ENCODE assay signal across 16 cellular contexts in genomic region chr1:38827299-38827698, GRCh38. TPM values are rescaled to one million over a fixed set of nuclear protein-coding genes. Genes with fewer than 3 reads are reported as not detected.
A peak's percentile ranks its signal among the peaks of the same experiment; 100 is the strongest.
DNase-seq lines count a peak whose midpoint lies in the region; ATAC-seq, FAIRE-seq and TF ChIP-seq lines count a peak whose summit lies in the region.
"Had no signal": no experiment of that assay in that cellular context is flagged by ENCODE, and none has a peak within 500 bp of the region (broad histone marks: within the 10 kb centered on the region; RNA-seq: fewer than 3 reads in every experiment).

No MANE protein-coding gene starts in this region.

- no peak for TF ChIP-seq POLR2A in K562 (conservative IDR thresholded peaks at IDR 0.05)

- intact Hi-C loops in K562 (cut with micrococcal nuclease), result no loop called here
- intact Hi-C loops in PC-9 (cut with micrococcal nuclease; ENCODE audit: unreplicated experiment), result no loop called here

- H3K9me2 ChIP-seq in Karpas-422 (replicated peaks; ENCODE audit: insufficient read depth, low read length) (no peaks in the 10 kb centered on the region), PC-9 (ENCODE audit: insufficient read depth) (no peaks in the 10 kb centered on the region)

- no peaks in the 10 kb centered on the region for H3F3A ChIP-seq in PC-9 (ENCODE audit: insufficient read depth, low read depth)

- H3K36me3 ChIP-seq in Karpas-422 (ENCODE audit: insufficient read depth, low read length) (no peaks in the 10 kb centered on the region), K562 (ENCODE audit: control insufficient read depth, insufficient read depth, low read length) (no peaks in the 10 kb centered on the region), PC-9 (ENCODE audit: low read depth) (no peaks in the 10 kb centered on the region)
- H3K36me3 ChIP-seq: BE2C had no signal

- H3K9ac ChIP-seq in Karpas-422 (ENCODE audit: low read length), result no peak overlapping the region
- H3K9ac ChIP-seq in K562 (ENCODE audit: insufficient read depth in 1 of 2, low read depth in 2 of 2, low read length in 2 of 2), result no peak overlapping the region

- H2AFZ ChIP-seq in Karpas-422 (ENCODE audit: low read length) (no peak overlapping the region), K562 (ENCODE audit: low read depth, low read length) (no peak overlapping the region), PC-9 (no peak overlapping the region)

- FAIRE-seq in K562 (lab: Jason Lieb, UNC), result peak; percentile 23
- FAIRE-seq: A549, GM12891 had no signal

- in situ Hi-C loops in K562 (cut with MboI), result no loop called here

- DNase-seq in Karpas-422 (peak; percentile 27), NCI-H526 (lab: John Stamatoyannopoulos, UW) (peak; percentile 50 to 57), K562 (ENCODE audit: extremely low read depth in 1 of 4, low spot score in 3 of 4) (no peak), putamen (ENCODE audit: low spot score) (peak; percentile 75), PC-9 (no peak)
- DNase-seq: BE2C; CD4-positive, alpha-beta memory T cell; DMS79; GOT3; H9 had no signal

- H3K4me2 ChIP-seq in Karpas-422 (ENCODE audit: low read depth, low read length, poor library complexity, severe bottlenecking) (no peak overlapping the region), K562 (ENCODE audit: insufficient read depth, low read length) (no peak overlapping the region), PC-9 (no peak overlapping the region)
- H3K4me2 ChIP-seq: A549 had no signal

- H3K4me3 ChIP-seq in Karpas-422 (ENCODE audit: low read length) (no peak overlapping the region), K562 (no peak overlapping the region), PC-9 (no peak overlapping the region)
- H3K4me3 ChIP-seq: A549 had no signal

- 18% methylated on average over 2 of the region's 2 CpGs for WGBS in K562 (ENCODE audit: insufficient coverage, low coverage, missing lambda C conversion rate)

- no peaks in the 10 kb centered on the region for H3K9me1 ChIP-seq in K562 (ENCODE audit: control insufficient read depth, insufficient read depth, low read length)

- no peak for TF ChIP-seq EP300 in K562 (IDR thresholded peaks at IDR 0.05; ENCODE audit: low read length)

- CTCF ChIA-PET in K562 (lab: Yijun Ruan, JAX; ENCODE audit: low intra/inter-chr PET ratio), result no interaction called here
- CTCF ChIA-PET in PC-9 (lab: Charles Lee), result interaction anchor here (0.6 to 0.7 kb wide), 2 partner anchors 12 to 756 kb away, joined by 3 to 4 read pairs; no protein-coding TSS in a partner anchor

- H3K27ac ChIP-seq in Karpas-422 (ENCODE audit: low read length) (no peak overlapping the region), K562 (ENCODE audit: extremely low read depth, low read depth, low read length) (no peak overlapping the region), PC-9 (no peak overlapping the region)
- H3K27ac ChIP-seq: A549, C4-2B had no signal

- H3K27me3 ChIP-seq in Karpas-422 (ENCODE audit: low read length) (no peaks in the 10 kb centered on the region), K562 (ENCODE audit: control insufficient read depth in 2 of 2, insufficient read depth in 2 of 2, low read length in 2 of 2) (peaks cover 8 to 9% of the 10 kb centered on the region in 2 experiments; a peak in 2 of 5 replicates), PC-9 (ENCODE audit: insufficient read depth, low read depth) (peaks cover 95% of the 10 kb centered on the region)
- H3K27me3 ChIP-seq: BE2C had no signal

- BruUV-seq in K562 (replicated peaks; lab: Mats Ljungman, UMichigan) (no TSS peak), PC-9 (replicated peaks; lab: Mats Ljungman, UMichigan) (no TSS peak)

- H4K20me1 ChIP-seq in Karpas-422 (ENCODE audit: insufficient read depth, low read depth, low read length), result no peaks in the 10 kb centered on the region
- H4K20me1 ChIP-seq in K562 (replicated peaks; ENCODE audit: control insufficient read depth, insufficient read depth, low read length), result no peaks in the 10 kb centered on the region
- no peaks in the 10 kb centered on the region for H4K20me1 ChIP-seq in PC-9 (ENCODE audit: insufficient read depth)

- H3K9me3 ChIP-seq in Karpas-422 (ENCODE audit: low read length) (no peaks in the 10 kb centered on the region), K562 (replicated peaks; ENCODE audit: control insufficient read depth, insufficient read depth, low read depth, low read length) (no peaks in the 10 kb centered on the region), PC-9 (ENCODE audit: insufficient read depth, low read depth) (no peaks in the 10 kb centered on the region)
- H3K9me3 ChIP-seq: A549, BE2C had no signal

- no peak for TF ChIP-seq RAD21 in K562 (CRISPR knock-in tag; conservative IDR thresholded peaks at IDR 0.05 in 1 of 2, IDR thresholded peaks at IDR 0.05 in 1 of 2)

- H3K79me2 ChIP-seq in Karpas-422 (ENCODE audit: low read length), result no peaks in the 10 kb centered on the region
- H3K79me2 ChIP-seq in K562 (ENCODE audit: control insufficient read depth, insufficient read depth, low read length), result no peaks in the 10 kb centered on the region
- no peaks in the 10 kb centered on the region for H3K79me2 ChIP-seq in PC-9 (ENCODE audit: low read depth)

- POLR2A ChIA-PET in K562 (lab: Yijun Ruan, JAX) (interaction anchor here (0.7 to 1.2 kb wide), 2 partner anchors 16 to 912 kb away, joined by 3 read pairs; no protein-coding TSS in a partner anchor), PC-9 (lab: Charles Lee; ENCODE audit: unreplicated experiment) (no interaction called here)

- ATAC-seq in K562 (no peak), GM18867 (IDR thresholded peaks at IDR 0.05; ENCODE audit: unreplicated experiment) (no peak)
- ATAC-seq: A549 had no signal

- H3K4me1 ChIP-seq in Karpas-422 (ENCODE audit: low read length) (peaks cover 2% of the 10 kb centered on the region; the same call in 1 of the 2 replicates), K562 (replicated peaks in 1 of 2; ENCODE audit: control insufficient read depth in 2 of 2, insufficient read depth in 2 of 2, low read length in 2 of 2) (peaks cover 0 to 5% of the 10 kb centered on the region in 2 experiments; a peak in 2 of 5 replicates), PC-9 (replicated peaks; ENCODE audit: insufficient read depth) (no peaks in the 10 kb centered on the region)
- H3K4me1 ChIP-seq: A549, BE2C had no signal

- TF ChIP-seq CTCF in K562 (IDR thresholded peaks at IDR 0.05 in 2 of 3, conservative IDR thresholded peaks at IDR 0.05 in 1 of 3; ENCODE audit: insufficient read depth in 2 of 3, low read depth in 1 of 3, low read length in 3 of 3), result no peak
- TF ChIP-seq CTCF in PC-9 (conservative IDR thresholded peaks at IDR 0.05), result no peak

RNA-seq across cellular contexts. Expression of gene RRAGC, which starts 32.3 kb away (rescaled TPM):
- 11.3 and 18.3 TPM in 2 replicates for total RNA-seq in Karpas-422 (2014; rRNA removed; shearing (Covaris generic); ENCODE audit: low replicate concordance)
- total RNA-seq in K562 (2011; cell fraction: chromatin; rRNA removed; ENCODE audit: low replicate concordance), result 9.8 and 29.7 TPM in 2 replicates
- 6.5 and 6.7 TPM in 2 replicates for total RNA-seq in K562 (2011; cell fraction: nucleolus; rRNA removed)
- total RNA-seq in K562 (2011; cell fraction: nucleoplasm; rRNA removed), result 12.3 and 24.0 TPM in 2 replicates
- total RNA-seq in K562 (2014; rRNA removed), result 3.9 and 4.4 TPM in 2 replicates
- 10.7 and 11.9 TPM in 2 replicates for total RNA-seq in K562 (2014; rRNA removed; fragmentation: Illumina TruSeq; extraction: Trizol)
- total RNA-seq in K562 (2015; rRNA removed; fragmentation: Illumina TruSeq; extraction: Trizol), result 13.1 and 13.4 TPM in 2 replicates
- total RNA-seq in K562 (2021), result 13.6 and 14.6 TPM in 2 replicates
- polyA plus RNA-seq in K562 (2011; rRNA removed), result 9.4 and 10.9 TPM in 2 replicates
- 2.7 and 7.6 TPM in 2 replicates for polyA plus RNA-seq in K562 (2011; cell fraction: cytosol; rRNA removed)
- 3.3 and 4.9 TPM in 2 replicates for polyA plus RNA-seq in K562 (2011; cell fraction: nucleus; rRNA removed)
- polyA plus RNA-seq in K562 (2012), result 18.3 and 27.8 TPM in 2 replicates
- 14.2 and 14.8 TPM in 2 replicates for polyA plus RNA-seq in K562 (2014; fragmentation: Illumina TruSeq; extraction: Trizol)
- polyA plus RNA-seq in K562 (2014; fragmentation: Nextera tagmentation; extraction: Ambion mirVana), result 10 to 100 TPM; 10.4 to 16.9 TPM
- 7.3 and 10.6 TPM in 2 replicates for polyA plus RNA-seq in K562 (2014; rRNA removed)
- polyA minus RNA-seq in K562 (2011; rRNA and poly(A)+ RNA removed), result 8.5 and 10.3 TPM in 2 replicates
- 5.1 and 5.2 TPM in 2 replicates for polyA minus RNA-seq in K562 (2011; cell fraction: cytosol; rRNA and poly(A)+ RNA removed)
- 2.2 and 6.1 TPM in 2 replicates for polyA minus RNA-seq in K562 (2011; cell fraction: nucleus; rRNA and poly(A)+ RNA removed)
- total RNA-seq in PC-9 (2021), result 22.1 and 33.0 TPM in 2 replicates

RNA-seq across cellular contexts. Expression of gene MYCBP, which starts 45.8 kb away (rescaled TPM):
- total RNA-seq in Karpas-422 (2014; rRNA removed; shearing (Covaris generic); ENCODE audit: low replicate concordance), result 9.2 and 25.1 TPM in 2 replicates
- total RNA-seq in K562 (2011; cell fraction: chromatin; rRNA removed; ENCODE audit: low replicate concordance), result 4.2 and 8.4 TPM in 2 replicates
- total RNA-seq in K562 (2011; cell fraction: nucleolus; rRNA removed), result 4.3 and 4.8 TPM in 2 replicates
- total RNA-seq in K562 (2011; cell fraction: nucleoplasm; rRNA removed), result 12.2 and 25.1 TPM in 2 replicates
- total RNA-seq in K562 (2014; rRNA removed) (32.3 and 33.5 TPM in 2 replicates), K562 (2014; rRNA removed; fragmentation: Illumina TruSeq; extraction: Trizol) (76.2 and 86.3 TPM in 2 replicates), K562 (2015; rRNA removed; fragmentation: Illumina TruSeq; extraction: Trizol) (43.9 and 49.6 TPM in 2 replicates), K562 (2021) (78.9 and 92.3 TPM in 2 replicates), PC-9 (2021) (51.9 TPM in 2 replicates)
- polyA plus RNA-seq in K562 (2011; rRNA removed) (61.3 and 72.9 TPM in 2 replicates), K562 (2014; fragmentation: Illumina TruSeq; extraction: Trizol) (64.4 and 71.2 TPM in 2 replicates), K562 (2014; fragmentation: Nextera tagmentation; extraction: Ambion mirVana) (100 to 1,000 TPM; 227 to 253 TPM), K562 (2014; rRNA removed) (51.4 and 53.7 TPM in 2 replicates)
- 28.2 and 58.9 TPM in 2 replicates for polyA plus RNA-seq in K562 (2011; cell fraction: cytosol; rRNA removed)
- polyA plus RNA-seq in K562 (2011; cell fraction: nucleus; rRNA removed), result 14.8 and 26.1 TPM in 2 replicates
- polyA plus RNA-seq in K562 (2012), result 40.5 and 51.2 TPM in 2 replicates
- polyA minus RNA-seq in K562 (2011; rRNA and poly(A)+ RNA removed), result 47.8 and 54.5 TPM in 2 replicates
- polyA minus RNA-seq in K562 (2011; cell fraction: cytosol; rRNA and poly(A)+ RNA removed), result 16.3 and 23.9 TPM in 2 replicates
- 3.2 and 8.7 TPM in 2 replicates for polyA minus RNA-seq in K562 (2011; cell fraction: nucleus; rRNA and poly(A)+ RNA removed)

RNA-seq across cellular contexts. Expression of gene GJA9, which starts 54.1 kb away (rescaled TPM):
- not detected in 2 replicates for total RNA-seq in Karpas-422 (2014; rRNA removed; shearing (Covaris generic); ENCODE audit: low replicate concordance)
- not detected in 2 replicates for total RNA-seq in K562 (2011; cell fraction: chromatin; rRNA removed; ENCODE audit: low replicate concordance)
- total RNA-seq in K562 (2011; cell fraction: nucleolus; rRNA removed), result not detected in 2 replicates
- total RNA-seq in K562 (2011; cell fraction: nucleoplasm; rRNA removed), result not detected in 2 replicates
- total RNA-seq in K562 (2014; rRNA removed) (not detected in 2 replicates), K562 (2014; rRNA removed; fragmentation: Illumina TruSeq; extraction: Trizol) (not detected in 2 replicates), K562 (2015; rRNA removed; fragmentation: Illumina TruSeq; extraction: Trizol) (not detected in 2 replicates), K562 (2021) (not detected in 2 replicates), PC-9 (2021) (0.48 and 1.1 TPM in 2 replicates)
- polyA plus RNA-seq in K562 (2011; rRNA removed) (not detected in 2 replicates), K562 (2014; fragmentation: Illumina TruSeq; extraction: Trizol) (not detected in 2 replicates), K562 (2014; fragmentation: Nextera tagmentation; extraction: Ambion mirVana) (not detected), K562 (2014; rRNA removed) (not detected in 2 replicates)
- not detected in 2 replicates for polyA plus RNA-seq in K562 (2011; cell fraction: cytosol; rRNA removed)
- polyA plus RNA-seq in K562 (2011; cell fraction: nucleus; rRNA removed), result not detected in 2 replicates
- 0.12 and 0.13 TPM in 2 replicates for polyA plus RNA-seq in K562 (2012)
- polyA minus RNA-seq in K562 (2011; rRNA and poly(A)+ RNA removed), result not detected in 2 replicates
- polyA minus RNA-seq in K562 (2011; cell fraction: cytosol; rRNA and poly(A)+ RNA removed), result not detected in 2 replicates
- polyA minus RNA-seq in K562 (2011; cell fraction: nucleus; rRNA and poly(A)+ RNA removed), result not detected in 2 replicates
- total RNA-seq: CD4-positive, alpha-beta memory T cell; G401; H9 had no signal
- polyA plus RNA-seq: A549; AG04450; CD4-positive, alpha-beta memory T cell had no signal

Comparison
In these comparisons a context has a peak if more than half of its experiments do, and no peak if none do; other contexts are left out.
1. DNase-seq: peak in Karpas-422 (single experiment), NCI-H526 (2 of 2) and putamen (single experiment); none in K562 (0 of 4) and PC-9 (0 of 2).